10 cellular contexts compared by ENCODE assay signal in genomic region chr16:89246383-89246902, GRCh38. TPM values are rescaled to one million over a fixed set of nuclear protein-coding genes. Genes with fewer than 3 reads are reported as not detected.
A peak's percentile ranks its signal among the peaks of the same experiment; 100 is the strongest.
DNase-seq lines count a peak whose midpoint lies in the region; ATAC-seq and TF ChIP-seq lines count a peak whose summit lies in the region.
"Had no signal": no experiment of that assay in that cellular context is flagged by ENCODE, and none has a peak within 500 bp of the region (broad histone marks: within the 10 kb centered on the region; RNA-seq: fewer than 3 reads in every experiment).

No MANE protein-coding gene starts in this region.

- H3K4me1 ChIP-seq in cardiac muscle cell (ENCODE audit: low read depth) (no peaks in the 10 kb centered on the region), adipocyte (ENCODE audit: control insufficient read depth, insufficient read depth, low read length) (peaks cover 13% of the 10 kb centered on the region)

- no peaks in the 10 kb centered on the region for H3K27me3 Mint-ChIP-seq in type B pancreatic cell

- H3K36me3 Mint-ChIP-seq in type B pancreatic cell: peaks cover 4% of the 10 kb centered on the region

- no peaks in the 10 kb centered on the region for H3K27me3 ChIP-seq in cardiac muscle cell
- H3K27me3 ChIP-seq in adipocyte (replicated peaks; ENCODE audit: control insufficient read depth, insufficient read depth, low read length): no peaks in the 10 kb centered on the region
- no peaks in the 10 kb centered on the region for H3K27me3 ChIP-seq in kidney epithelial cell (ENCODE audit: control insufficient read depth, insufficient read depth, low read length)

- peak overlapping the region; percentile 83 for H3K4me3 Mint-ChIP-seq in type B pancreatic cell

- no peak overlapping the region for H3K27ac ChIP-seq in cardiac muscle cell

- TF ChIP-seq CTCF in cardiac muscle cell (IDR thresholded peaks at IDR 0.05; ENCODE audit: low read depth, low read length) (no peak), kidney epithelial cell (IDR thresholded peaks at IDR 0.05; ENCODE audit: insufficient read depth, low read length, poor library complexity, severe bottlenecking) (peak; percentile 2), type B pancreatic cell (conservative IDR thresholded peaks at IDR 0.05) (no peak)

- intact Hi-C loops in left ventricle myocardium superior (cut with micrococcal nuclease): no loop called here

- no peak overlapping the region for H3K27ac Mint-ChIP-seq in type B pancreatic cell

- peaks cover 8% of the 10 kb centered on the region for H3K9me3 Mint-ChIP-seq in type B pancreatic cell

- DNase-seq in cardiac muscle cell (ENCODE audit: low read depth in 1 of 2, low spot score in 1 of 2) (no peak), left ventricle myocardium superior (no peak), adipocyte (ENCODE audit: low read depth) (no peak), kidney epithelial cell (ENCODE audit: low read depth) (no peak), type B pancreatic cell (ENCODE audit: extremely low spot score, unreplicated experiment) (no peak), NCI-H187 (lab: John Stamatoyannopoulos, UW) (no peak), putamen (ENCODE audit: low spot score) (no peak)
- no peak for DNase-seq in activated CD4-positive, CD25-positive, alpha-beta regulatory T cell (lab: John Stamatoyannopoulos, UW)
- DNase-seq: activated CD4-positive, alpha-beta T cell treated with anti-CD3 and anti-CD28 coated beads, Interleukin-2, amount 50 U/mL, for 1 hour; MM.1S had no signal

- no peaks in the 10 kb centered on the region for H3K4me1 Mint-ChIP-seq in type B pancreatic cell (ENCODE audit: unreplicated experiment)

- ATAC-seq in left ventricle myocardium superior: no peak

- H3K9ac ChIP-seq in adipocyte (ENCODE audit: low read length): peak overlapping the region; percentile 63

- H3K36me3 ChIP-seq in cardiac muscle cell (no peaks in the 10 kb centered on the region), adipocyte (ENCODE audit: control insufficient read depth, insufficient read depth, low read length, severe bottlenecking) (no peaks in the 10 kb centered on the region), kidney epithelial cell (ENCODE audit: control insufficient read depth, insufficient read depth, low read length) (no peaks in the 10 kb centered on the region)

- H3K9me3 ChIP-seq in cardiac muscle cell (ENCODE audit: low read depth) (no peaks in the 10 kb centered on the region), adipocyte (ENCODE audit: control insufficient read depth, low read length) (peaks cover 4% of the 10 kb centered on the region)

- peak overlapping the region; percentile 58 for H3K4me3 ChIP-seq in cardiac muscle cell
- H3K4me3 ChIP-seq in adipocyte (ENCODE audit: low read length): peak overlapping the region; percentile 69
- peak overlapping the region; percentile 52 for H3K4me3 ChIP-seq in kidney epithelial cell (ENCODE audit: low read depth, low read length)

RNA-seq across cellular contexts. Expression of gene ZNF778, which starts 28.9 kb away (rescaled TPM):
- total RNA-seq in cardiac muscle cell: 25.8 and 31.8 TPM in 2 replicates
- 4.1 and 9.5 TPM in 2 replicates for polyA plus RNA-seq in cardiac muscle cell
- 8.1 TPM for total RNA-seq in left ventricle myocardium superior
- 7.3 and 17.7 TPM in 2 replicates for total RNA-seq in kidney epithelial cell
- total RNA-seq in type B pancreatic cell (ENCODE audit: low replicate concordance): 8.2 and 14.4 TPM in 2 replicates

RNA-seq across cellular contexts. Expression of gene SLC22A31, which starts 46.1 kb away (rescaled TPM):
- 3.1 and 39.4 TPM in 2 replicates for total RNA-seq in cardiac muscle cell
- 10.9 and 36.3 TPM in 2 replicates for polyA plus RNA-seq in cardiac muscle cell
- not detected for total RNA-seq in left ventricle myocardium superior
- total RNA-seq in kidney epithelial cell: 6.1 and 6.8 TPM in 2 replicates
- 2.9 and 5.3 TPM in 2 replicates for total RNA-seq in type B pancreatic cell (ENCODE audit: low replicate concordance)
